In genomic region chr4:143082698-143083097, GRCh38 we compare ENCODE assay signal across 20 cellular contexts.
"Had no signal": no experiment of that assay in that cellular context is flagged by ENCODE, and none has a peak within 500 bp of the region (broad histone marks: within the 10 kb centered on the region; RNA-seq: fewer than 3 reads in every experiment).

No MANE protein-coding gene starts in this region.

- DNase-seq: KBM-7, MG63, NCI-H1092 treated with DMSO at 0.1 percent for 48 hours, NCI-H1436, NCI-H187, NCI-H2029, NCI-H2081 treated with DMSO at 0.1 percent for 48 hours, NCI-H2171, NCI-H226, NCI-H446, NCI-H510A, NCI-H524 treated with DMSO at 0.1 percent for 48 hours, NCI-H69, NCI-H774, PC-3, SHP77, SK-N-SH, SW 1271 had no signal

- ATAC-seq: Panc1, PC-3 had no signal

- H3K27ac ChIP-seq: RWPE1 had no signal

- H3K36me3 ChIP-seq: MG63 had no signal

- H3K9ac ChIP-seq: SK-N-SH had no signal

- H3K9me2 ChIP-seq: SK-N-SH had no signal

- H3K4me3 ChIP-seq: MG63 had no signal

- H3K27me3 ChIP-seq: MG63 had no signal

- H3K9me3 ChIP-seq: MG63, SK-N-SH had no signal

- H3K4me2 ChIP-seq: SK-N-SH had no signal
